27 cellular contexts compared by ENCODE assay signal in genomic region chr6:4413073-4413472, GRCh38.
DNase-seq lines count a peak whose midpoint lies in the region; ATAC-seq, FAIRE-seq and TF ChIP-seq lines count a peak whose summit lies in the region.
"Had no signal": no experiment of that assay in that cellular context is flagged by ENCODE, and none has a peak within 500 bp of the region (broad histone marks: within the 10 kb centered on the region; RNA-seq: fewer than 3 reads in every experiment).

No MANE protein-coding gene starts in this region.

- H3K36me3 Mint-ChIP-seq in astrocyte (ENCODE audit: low read depth, unreplicated experiment): peaks cover 3% of the 10 kb centered on the region
- H3K36me3 Mint-ChIP-seq: CD14-positive monocyte, natural killer cell had no signal

- TF ChIP-seq CTCF in astrocyte (IDR thresholded peaks at IDR 0.05; ENCODE audit: insufficient read depth, low read depth, low read length) (no peak), fibroblast of villous mesenchyme (IDR thresholded peaks at IDR 0.05; ENCODE audit: insufficient read depth, low read depth, low read length) (no peak), ovary (IDR thresholded peaks at IDR 0.05) (no peak), coronary artery (IDR thresholded peaks at IDR 0.05) (no peak)

- H3K9me3 ChIP-seq in astrocyte (ENCODE audit: insufficient read depth, low read depth, low read length): no peaks in the 10 kb centered on the region
- H3K9me3 ChIP-seq in ovary: no peaks in the 10 kb centered on the region
- H3K9me3 ChIP-seq: adrenal gland, HAP-1, pancreas, transverse colon had no signal

- H3K4me3 ChIP-seq in astrocyte (ENCODE audit: insufficient read depth, low read depth, low read length) (no peak overlapping the region), fibroblast of villous mesenchyme (ENCODE audit: low read depth, low read length) (no peak overlapping the region), ovary (no peak overlapping the region), coronary artery (no peak overlapping the region)
- H3K4me3 ChIP-seq: adrenal gland, HAP-1, pancreas, transverse colon had no signal

- H3K27ac Mint-ChIP-seq in astrocyte (ENCODE audit: unreplicated experiment): no peak overlapping the region
- H3K27ac Mint-ChIP-seq: activated CD8-positive, alpha-beta T cell treated with anti-CD3 and anti-CD28 coated beads for 36 hours; natural killer cell; stimulated activated naive CD8-positive, alpha-beta T cell treated with anti-CD3 and anti-CD28 coated beads, Interleukin-15, amount 100 ng/mL, for 72 hours had no signal

- no peaks in the 10 kb centered on the region for H4K20me1 ChIP-seq in astrocyte (ENCODE audit: insufficient read depth, low read length)

- DNase-seq in Right ventricle myocardium superior (no peak), cardiac septum (ENCODE audit: low spot score) (no peak), astrocyte (ENCODE audit: low read depth) (peak; percentile 56), fibroblast of villous mesenchyme (ENCODE audit: low read depth) (peak; percentile 87), ovary (no peak), coronary artery (ENCODE audit: low spot score) (no peak), islet precursor cell (no peak)
- DNase-seq: 8988T; activated CD8-positive, alpha-beta T cell treated with anti-CD3 and anti-CD28 coated beads for 36 hours; adrenal gland; glutamatergic neuron; Kasumi-1; left colon; natural killer cell; NCI-H1105; NCI-H2029; NCI-H2227 treated with DMSO at 0.1 percent for 48 hours; NCI-H774; pancreas; stimulated activated naive CD8-positive, alpha-beta T cell treated with anti-CD3 and anti-CD28 coated beads, Interleukin-15, amount 100 ng/mL, for 72 hours; T1000; transverse colon had no signal

- H3K27me3 Mint-ChIP-seq in astrocyte (ENCODE audit: low read depth, unreplicated experiment): peaks cover 4% of the 10 kb centered on the region
- H3K27me3 Mint-ChIP-seq: stimulated activated naive CD8-positive, alpha-beta T cell treated with anti-CD3 and anti-CD28 coated beads, Interleukin-15, amount 100 ng/mL, for 72 hours had no signal

- H3K4me2 ChIP-seq in astrocyte (ENCODE audit: low read length): no peak overlapping the region

- H2AFZ ChIP-seq in astrocyte (ENCODE audit: low read depth, low read length): no peak overlapping the region

- H3K27ac ChIP-seq in astrocyte (ENCODE audit: low read depth, low read length) (no peak overlapping the region), ovary (no peak overlapping the region), coronary artery (no peak overlapping the region)
- H3K27ac ChIP-seq: adrenal gland, pancreas, transverse colon had no signal

- FAIRE-seq in astrocyte (lab: Jason Lieb, UNC): no peak
- FAIRE-seq: D721Med, pancreas had no signal

- no peak for TF ChIP-seq EP300 in ovary (IDR thresholded peaks at IDR 0.05)

- peak; percentile 38 for ATAC-seq in Right ventricle myocardium superior (ENCODE audit: poor library complexity)
- ATAC-seq in GM21576 (IDR thresholded peaks at IDR 0.05; ENCODE audit: unreplicated experiment): no peak
- ATAC-seq: activated CD4-positive, CD25-positive, alpha-beta regulatory T cell treated with anti-CD3 and anti-CD28 coated beads, Interleukin-2, amount 50 U/mL, for 24 hours; activated CD8-positive, alpha-beta T cell treated with anti-CD3 and anti-CD28 coated beads for 36 hours; left colon; natural killer cell; pancreas; stimulated activated naive CD8-positive, alpha-beta T cell treated with anti-CD3 and anti-CD28 coated beads, Interleukin-15, amount 100 ng/mL, for 72 hours had no signal

- H3K4me3 Mint-ChIP-seq in astrocyte (ENCODE audit: unreplicated experiment): no peak overlapping the region
- H3K4me3 Mint-ChIP-seq: activated CD8-positive, alpha-beta T cell treated with anti-CD3 and anti-CD28 coated beads for 36 hours; CD14-positive monocyte; natural killer cell; stimulated activated naive CD8-positive, alpha-beta T cell treated with anti-CD3 and anti-CD28 coated beads, Interleukin-15, amount 100 ng/mL, for 72 hours had no signal

- H3K27me3 ChIP-seq in astrocyte (ENCODE audit: insufficient read depth, low read length) (no peaks in the 10 kb centered on the region), ovary (no peaks in the 10 kb centered on the region)
- H3K27me3 ChIP-seq: adrenal gland, pancreas, transverse colon had no signal

- WGBS in ovary, 3 donors: 27 to 33% (median 28%) methylated on average over 3 of the region's 3 CpGs

- peaks cover 9% of the 10 kb centered on the region for H3K9me3 Mint-ChIP-seq in astrocyte (ENCODE audit: unreplicated experiment)

- intact Hi-C loops in Right ventricle myocardium superior (cut with DNase I): no loop called here
- intact Hi-C loops in cardiac septum (cut with DNase I): no loop called here
- intact Hi-C loops in ovary (cut with DNase I): no loop called here

- H3K9ac ChIP-seq in astrocyte (ENCODE audit: low read length): no peak overlapping the region

- TF ChIP-seq POLR2A in ovary (IDR thresholded peaks at IDR 0.05): no peak

- H3K36me3 ChIP-seq in astrocyte (ENCODE audit: insufficient read depth, low read length) (no peaks in the 10 kb centered on the region), ovary (no peaks in the 10 kb centered on the region)
- H3K36me3 ChIP-seq: adrenal gland, HAP-1, pancreas, transverse colon had no signal

- no peaks in the 10 kb centered on the region for H3K4me1 ChIP-seq in astrocyte (ENCODE audit: insufficient read depth, low read length)
- H3K4me1 ChIP-seq in ovary (ENCODE audit: insufficient read depth): no peaks in the 10 kb centered on the region
- H3K4me1 ChIP-seq: adrenal gland, HAP-1, pancreas, transverse colon had no signal

- peaks cover 2% of the 10 kb centered on the region for H3K4me1 Mint-ChIP-seq in astrocyte (ENCODE audit: low read depth, unreplicated experiment)
- H3K4me1 Mint-ChIP-seq: natural killer cell; stimulated activated naive CD8-positive, alpha-beta T cell treated with anti-CD3 and anti-CD28 coated beads, Interleukin-15, amount 100 ng/mL, for 72 hours had no signal

- no peaks in the 10 kb centered on the region for H3K79me2 ChIP-seq in astrocyte (ENCODE audit: insufficient read depth, low read length)

Comparison
In these comparisons a context has a peak if more than half of its experiments do, and no peak if none do; other contexts are left out.
1. DNase-seq: peak in astrocyte (single experiment) and fibroblast of villous mesenchyme (single experiment); none in Right ventricle myocardium superior (single experiment), cardiac septum (single experiment), ovary (0 of 5), coronary artery (single experiment) and islet precursor cell (single experiment).